Comparison of ENCODE assay signal across 17 cellular contexts in genomic region chr21:42547001-42547905, GRCh38. TPM values are rescaled to one million over a fixed set of nuclear protein-coding genes. Genes with fewer than 3 reads are reported as not detected.
DNase-seq lines count a peak whose midpoint lies in the region; ATAC-seq, FAIRE-seq and TF ChIP-seq lines count a peak whose summit lies in the region.
"Had no signal": no experiment of that assay in that cellular context is flagged by ENCODE, and none has a peak within 500 bp of the region (broad histone marks: within the 10 kb centered on the region; RNA-seq: fewer than 3 reads in every experiment).

No MANE protein-coding gene starts in this region.

- FAIRE-seq in K562 (lab: Jason Lieb, UNC): peak; percentile 99
- FAIRE-seq: HTR-8/SVneo had no signal

- peak overlapping the region; percentile 70 for H3K27ac ChIP-seq in CD8-positive, alpha-beta memory T cell (ENCODE audit: low read depth, low read length)
- H3K27ac ChIP-seq in K562 (ENCODE audit: extremely low read depth, low read depth, low read length) (peak overlapping the region; percentile 81), prostate gland (peak overlapping the region; percentile 48 to 77)
- H3K27ac ChIP-seq: KMS-11 had no signal

- POLR2A ChIA-PET in CD8-positive, alpha-beta memory T cell (lab: Charles Lee): no interaction called here
- POLR2A ChIA-PET in K562 (lab: Yijun Ruan, JAX): interaction anchor here (0.7 to 3.3 kb wide), 3 partner anchors 12 to 326 kb away, joined by 3 to 14 read pairs (median 5); no protein-coding TSS in a partner anchor

- intact Hi-C loops in K562 (cut with micrococcal nuclease) (no loop called here), prostate gland (cut with DNase I) (no loop called here)

- H3K9me3 ChIP-seq in CD8-positive, alpha-beta memory T cell (ENCODE audit: low read length): no peaks in the 10 kb centered on the region
- H3K9me3 ChIP-seq in K562 (replicated peaks; ENCODE audit: control insufficient read depth, insufficient read depth, low read depth, low read length) (no peaks in the 10 kb centered on the region; the same call in 1 of the 2 replicates), prostate gland (no peaks in the 10 kb centered on the region)

- CTCF ChIA-PET in CD8-positive, alpha-beta memory T cell (lab: Charles Lee): no interaction called here
- CTCF ChIA-PET in K562 (lab: Yijun Ruan, JAX; ENCODE audit: low intra/inter-chr PET ratio): no interaction called here

- no peaks in the 10 kb centered on the region for H3K9me3 Mint-ChIP-seq in CD8-positive, alpha-beta memory T cell
- H3K9me3 Mint-ChIP-seq: CD4-positive, CD25-positive, alpha-beta regulatory T cell had no signal

- H3K79me2 ChIP-seq in K562 (ENCODE audit: control insufficient read depth, insufficient read depth, low read length): no peaks in the 10 kb centered on the region

- H3K4me1 ChIP-seq in CD8-positive, alpha-beta memory T cell (ENCODE audit: insufficient read depth, low read length): peaks cover 4% of the 10 kb centered on the region
- H3K4me1 ChIP-seq in K562 (replicated peaks in 1 of 2; ENCODE audit: control insufficient read depth in 2 of 2, insufficient read depth in 2 of 2, low read length in 2 of 2): peaks cover 48 to 60% of the 10 kb centered on the region in 2 experiments
- H3K4me1 ChIP-seq in prostate gland (replicated peaks): peaks cover 13% of the 10 kb centered on the region

- peak; percentile 95 for TF ChIP-seq EP300 in K562 (IDR thresholded peaks at IDR 0.05; ENCODE audit: low read length)

- H3K27ac Mint-ChIP-seq in CD8-positive, alpha-beta memory T cell: peak overlapping the region in 2 of 8 donors; percentile 17 to 75

- peaks cover 17 to 86% (median 30%) of the 10 kb centered on the region in 3 donors for H3K36me3 Mint-ChIP-seq in CD8-positive, alpha-beta memory T cell

- TF ChIP-seq POLR2A in K562 (conservative IDR thresholded peaks at IDR 0.05) (no peak), prostate gland (IDR thresholded peaks at IDR 0.05) (no peak)

- H3K27me3 ChIP-seq in CD8-positive, alpha-beta memory T cell (ENCODE audit: insufficient read depth, low read length, poor library complexity, severe bottlenecking): no peaks in the 10 kb centered on the region
- H3K27me3 ChIP-seq in K562 (ENCODE audit: control insufficient read depth in 2 of 2, insufficient read depth in 2 of 2, low read length in 2 of 2) (no peaks in the 10 kb centered on the region), prostate gland (replicated peaks; ENCODE audit: insufficient read depth) (no peaks in the 10 kb centered on the region)

- peak overlapping the region; percentile 90 for H3K4me2 ChIP-seq in K562 (ENCODE audit: insufficient read depth, low read length)
- H3K4me2 ChIP-seq: KMS-11 had no signal

- 17% methylated on average over 27 of the region's 27 CpGs for WGBS in K562 (ENCODE audit: insufficient coverage, low coverage, missing lambda C conversion rate)
- 79% methylated on average over 27 of the region's 27 CpGs for WGBS in prostate gland

- peak overlapping the region; percentile 55 to 81 for H3K9ac ChIP-seq in K562 (ENCODE audit: insufficient read depth in 1 of 2, low read depth in 2 of 2, low read length in 2 of 2)
- H3K9ac ChIP-seq: KMS-11 had no signal

- peak in 1 of 3 experiments; percentile 14; a peak in 1 of 6 replicates for TF ChIP-seq CTCF in K562 (IDR thresholded peaks at IDR 0.05 in 2 of 3, conservative IDR thresholded peaks at IDR 0.05 in 1 of 3; ENCODE audit: insufficient read depth in 2 of 3, low read depth in 1 of 3, low read length in 3 of 3)
- TF ChIP-seq CTCF in prostate gland (IDR thresholded peaks at IDR 0.05): no peak

- H2AFZ ChIP-seq in K562 (ENCODE audit: low read depth, low read length): peak overlapping the region; percentile 85

- H3K9me1 ChIP-seq in K562 (ENCODE audit: control insufficient read depth, insufficient read depth, low read length): peaks cover 2% of the 10 kb centered on the region

- no peaks in the 10 kb centered on the region for H3K27me3 Mint-ChIP-seq in CD8-positive, alpha-beta memory T cell
- H3K27me3 Mint-ChIP-seq: CD4-positive, CD25-positive, alpha-beta regulatory T cell had no signal

- H4K20me1 ChIP-seq in K562 (replicated peaks; ENCODE audit: control insufficient read depth, insufficient read depth, low read length): no peaks in the 10 kb centered on the region

- H3K4me3 ChIP-seq in CD8-positive, alpha-beta memory T cell (ENCODE audit: low read length): no peak overlapping the region
- no peak overlapping the region for H3K4me3 ChIP-seq in K562
- H3K4me3 ChIP-seq in prostate gland: no peak overlapping the region

- ATAC-seq in K562: peak; percentile 86
- no peak for ATAC-seq in HG02840 (IDR thresholded peaks at IDR 0.05; ENCODE audit: low FRiP score, unreplicated experiment)
- ATAC-seq in GM19324 (IDR thresholded peaks at IDR 0.05; ENCODE audit: low FRiP score, unreplicated experiment): no peak
- ATAC-seq: Panc1 had no signal

- peaks cover 8% of the 10 kb centered on the region for H3K36me3 ChIP-seq in CD8-positive, alpha-beta memory T cell (ENCODE audit: insufficient read depth, low read length)
- H3K36me3 ChIP-seq in K562 (ENCODE audit: control insufficient read depth, insufficient read depth, low read length): no peaks in the 10 kb centered on the region
- peaks cover 0 to 5% of the 10 kb centered on the region in 2 donors for H3K36me3 ChIP-seq in prostate gland

- peak in 1 of 2 experiments; percentile 23; a peak in 2 of 4 replicates for TF ChIP-seq RAD21 in K562 (CRISPR knock-in tag; conservative IDR thresholded peaks at IDR 0.05 in 1 of 2, IDR thresholded peaks at IDR 0.05 in 1 of 2)

- H3K4me3 Mint-ChIP-seq in CD8-positive, alpha-beta memory T cell: no peak overlapping the region
- H3K4me3 Mint-ChIP-seq: CD4-positive, CD25-positive, alpha-beta regulatory T cell had no signal

- BruUV-seq in K562 (replicated peaks; lab: Mats Ljungman, UMichigan): no TSS peak

- H3K4me1 Mint-ChIP-seq in CD8-positive, alpha-beta memory T cell: peaks cover 0 to 9% (median 9%) of the 10 kb centered on the region in 3 donors

- peak in 1 of 5 donors; percentile 39 for DNase-seq in CD8-positive, alpha-beta memory T cell
- peak; percentile 99 for DNase-seq in OCI-M1 (lab: John Stamatoyannopoulos, UW)
- DNase-seq in K562 (ENCODE audit: extremely low read depth in 1 of 4, low spot score in 3 of 4): peak; percentile 82 to 92 (median 87)
- peak; percentile 49 for DNase-seq in prostate gland (ENCODE audit: low spot score)
- no peak for DNase-seq in NCI-H524 treated with DMSO at 0.1 percent for 48 hours (lab: John Stamatoyannopoulos, UW)
- DNase-seq: CD4-positive, CD25-positive, alpha-beta regulatory T cell; GOT3; NCI-H1105; NCI-H1694 treated with DMSO at 0.1 percent for 48 hours; NCI-H446; NCI-H748 treated with DMSO at 0.1 percent for 48 hours; SIG-M5 had no signal

- in situ Hi-C loops in K562 (cut with MboI): no loop called here

TF ChIP-seq in K562, 482 proteins besides CTCF, POLR2A, EP300 and RAD21 (continues in another document):
- TF ChIP-seq ZNF586 (CRISPR knock-in tag; conservative IDR thresholded peaks at IDR 0.05): peak; percentile 77; the same call in 1 of the 2 replicates
- no peak for TF ChIP-seq ZNF785 (CRISPR knock-in tag; IDR thresholded peaks at IDR 0.05)
- peak; percentile 88 for TF ChIP-seq HSF4 (CRISPR knock-in tag; IDR thresholded peaks at IDR 0.05; ENCODE audit: borderline replicate concordance)
- TF ChIP-seq FOXP1 (CRISPR knock-in tag; IDR thresholded peaks at IDR 0.05): 0 out of 2 replicates have a peak, but pooled peaks have one; percentile 62

RNA-seq across cellular contexts. Expression of gene SLC37A1, which starts 33.6 kb away (rescaled TPM):
- total RNA-seq in CD8-positive, alpha-beta memory T cell: 10 to 100 TPM; 16.6 to 16.9 TPM
- 6.5 TPM for polyA plus RNA-seq in CD8-positive, alpha-beta memory T cell
- 4.6 and 9.1 TPM in 2 replicates for total RNA-seq in K562 (2011; cell fraction: chromatin; rRNA removed; ENCODE audit: low replicate concordance)
- 5.5 and 5.9 TPM in 2 replicates for total RNA-seq in K562 (2011; cell fraction: nucleolus; rRNA removed)
- 5.6 and 6.5 TPM in 2 replicates for total RNA-seq in K562 (2011; cell fraction: nucleoplasm; rRNA removed)
- total RNA-seq in K562 (2014; rRNA removed): 0.33 and 1.4 TPM in 2 replicates
- total RNA-seq in K562 (2014; rRNA removed; fragmentation: Illumina TruSeq; extraction: Trizol): 0.10 and 0.15 TPM in 2 replicates
- total RNA-seq in K562 (2015; rRNA removed; fragmentation: Illumina TruSeq; extraction: Trizol): 0.40 and 0.79 TPM in 2 replicates
- total RNA-seq in K562 (2021): 0.40 and 0.60 TPM in 2 replicates
- 3.4 and 4.5 TPM in 2 replicates for polyA plus RNA-seq in K562 (2011; rRNA removed)
- 2.8 and 3.2 TPM in 2 replicates for polyA plus RNA-seq in K562 (2011; cell fraction: cytosol; rRNA removed)
- polyA plus RNA-seq in K562 (2011; cell fraction: nucleus; rRNA removed): 10.8 and 11.2 TPM in 2 replicates
- 0.43 and 1.8 TPM in 2 replicates for polyA plus RNA-seq in K562 (2012)
- 0.45 and 0.65 TPM in 2 replicates for polyA plus RNA-seq in K562 (2014; fragmentation: Illumina TruSeq; extraction: Trizol)
- polyA plus RNA-seq in K562 (2014; fragmentation: Nextera tagmentation; extraction: Ambion mirVana): under 1 TPM; 0.06 to 0.20 TPM
- polyA plus RNA-seq in K562 (2014; rRNA removed): 0.09 and 0.24 TPM in 2 replicates
- polyA minus RNA-seq in K562 (2011; rRNA and poly(A)+ RNA removed): 3.8 and 6.7 TPM in 2 replicates
- 2.5 and 2.6 TPM in 2 replicates for polyA minus RNA-seq in K562 (2011; cell fraction: cytosol; rRNA and poly(A)+ RNA removed)
- polyA minus RNA-seq in K562 (2011; cell fraction: nucleus; rRNA and poly(A)+ RNA removed): 8.3 and 11.8 TPM in 2 replicates
- 10 to 100 TPM; 44.2 to 49.6 TPM for total RNA-seq in prostate gland

RNA-seq across cellular contexts. Expression of gene RSPH1, which starts 51.2 kb away (rescaled TPM):
- not detected for total RNA-seq in CD8-positive, alpha-beta memory T cell
- not detected for polyA plus RNA-seq in CD8-positive, alpha-beta memory T cell
- 0.16 TPM in 1 of 2 replicates, not detected in the other for total RNA-seq in K562 (2011; cell fraction: chromatin; rRNA removed; ENCODE audit: low replicate concordance)
- total RNA-seq in K562 (2011; cell fraction: nucleolus; rRNA removed): not detected in 2 replicates
- total RNA-seq in K562 (2011; cell fraction: nucleoplasm; rRNA removed): 0.15 TPM in 1 of 2 replicates, not detected in the other
- total RNA-seq in K562 (2014; rRNA removed) (not detected in 2 replicates), K562 (2014; rRNA removed; fragmentation: Illumina TruSeq; extraction: Trizol) (not detected in 2 replicates), K562 (2015; rRNA removed; fragmentation: Illumina TruSeq; extraction: Trizol) (not detected in 2 replicates), K562 (2021) (not detected in 2 replicates), prostate gland (1 to 10 TPM; 1.6 to 2.6 TPM)
- polyA plus RNA-seq in K562 (2011; rRNA removed) (0.17 TPM in 1 of 2 replicates, not detected in the other), K562 (2014; fragmentation: Illumina TruSeq; extraction: Trizol) (not detected in 2 replicates), K562 (2014; fragmentation: Nextera tagmentation; extraction: Ambion mirVana) (not detected), K562 (2014; rRNA removed) (not detected in 2 replicates)
- 0.01 TPM in 1 of 2 replicates, not detected in the other for polyA plus RNA-seq in K562 (2011; cell fraction: cytosol; rRNA removed)
- polyA plus RNA-seq in K562 (2011; cell fraction: nucleus; rRNA removed): 0.07 TPM in 1 of 2 replicates, not detected in the other
- polyA plus RNA-seq in K562 (2012): 0.18 TPM in 1 of 2 replicates, not detected in the other
- polyA minus RNA-seq in K562 (2011; rRNA and poly(A)+ RNA removed): 0.07 TPM in 1 of 2 replicates, not detected in the other
- polyA minus RNA-seq in K562 (2011; cell fraction: cytosol; rRNA and poly(A)+ RNA removed): not detected in 2 replicates
- not detected in 2 replicates for polyA minus RNA-seq in K562 (2011; cell fraction: nucleus; rRNA and poly(A)+ RNA removed)
- polyA plus RNA-seq: CD4-positive, CD25-positive, alpha-beta regulatory T cell had no signal
